21 cellular contexts compared by ENCODE assay signal in the genomic region with DNA sequence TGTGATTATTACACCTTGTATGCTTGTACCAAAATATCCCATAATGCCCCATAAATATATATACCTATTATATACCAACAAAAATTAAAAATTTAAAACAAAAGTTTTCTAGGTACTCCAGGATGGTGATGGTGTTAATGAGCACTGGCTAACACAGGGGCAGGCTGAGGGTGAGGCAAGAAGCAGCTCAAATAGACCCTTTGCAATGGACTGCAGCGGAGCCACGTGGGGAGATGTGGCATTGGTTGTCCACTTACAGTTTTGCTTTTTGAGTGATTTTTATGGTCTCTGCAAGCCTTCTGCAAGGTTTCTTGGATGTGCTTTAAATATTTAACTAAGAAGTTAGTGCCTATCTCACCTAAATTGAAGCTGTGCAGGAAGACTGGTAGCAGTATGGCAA.
"Had no signal": no experiment of that assay in that cellular context is flagged by ENCODE, and none has a peak within 500 bp of the region (broad histone marks: within the 10 kb centered on the region; RNA-seq: fewer than 3 reads in every experiment).

No MANE protein-coding gene starts in this region.

- H3K27me3 ChIP-seq: neutrophil, pancreas, suprapubic skin, transverse colon, vagina had no signal

- H3K4me2 ChIP-seq: smooth muscle cell had no signal

- H3K27ac ChIP-seq: adrenal gland, gastrocnemius medialis, lower lobe of right lung, neutrophil, pancreas, suprapubic skin, vagina, WERI-Rb-1 had no signal

- H3K36me3 ChIP-seq: adrenal gland, gastrocnemius medialis, lower lobe of right lung, neutrophil, pancreas, suprapubic skin, transverse colon, vagina, WERI-Rb-1 had no signal

- H3K4me1 ChIP-seq: adrenal gland, gastrocnemius medialis, pancreas had no signal

- H3K4me3 ChIP-seq: adrenal gland, gastrocnemius medialis, lower lobe of right lung, pancreas, smooth muscle cell, suprapubic skin, transverse colon, vagina had no signal

- H3K9me3 ChIP-seq: adrenal gland, gastrocnemius medialis, lower lobe of right lung, neutrophil, pancreas, suprapubic skin, transverse colon, vagina had no signal

- ATAC-seq: activated naive CD4-positive, alpha-beta T cell treated with anti-CD3 and anti-CD28 coated beads, Interleukin-2, amount 50 U/mL, for 72 hours; gastrocnemius medialis; natural killer cell treated with Interleukin-12 subunit alpha and Interleukin-12 subunit beta and Interleukin-15 and Interleukin-18, amount 100 ng/mL, for 72 hours; pancreas; stimulated activated naive CD8-positive, alpha-beta T cell treated with anti-CD3 and anti-CD28 coated beads, Interleukin-15, amount 100 ng/mL, for 72 hours had no signal

- DNase-seq: activated CD4-positive, alpha-beta T cell treated with anti-CD3 and anti-CD28 coated beads for 1 hour; activated CD8-positive, alpha-beta memory T cell treated with anti-CD3 and anti-CD28 coated beads for 24 hours; activated CD8-positive, alpha-beta memory T cell treated with anti-CD3 and anti-CD28 coated beads, Interleukin-2, amount 50 U/mL, for 48 hours; activated gamma-delta T cell; activated T-cell treated with anti-CD3 and anti-CD28 coated beads, Interleukin-2, amount 50 U/mL, for 48 hours; adrenal gland; effector CD4-positive, alpha-beta T cell; gastrocnemius medialis; head of caudate nucleus; lower lobe of right lung; pancreas; stimulated activated CD4-positive, alpha-beta T cell treated with anti-CD3 and anti-CD28 coated beads, Interleukin-4, amount 100 ng/mL, for 1 hour; stimulated activated naive CD8-positive, alpha-beta T cell treated with anti-CD3 and anti-CD28 coated beads, Interleukin-15, amount 100 ng/mL, for 72 hours; transverse colon; WERI-Rb-1 had no signal
